ENCODE assay signal across 2 cellular contexts in genomic region chr6:108796875-108797274, GRCh38.
TF ChIP-seq lines count a peak whose summit lies in the region.

No MANE protein-coding gene starts in this region.

TF ChIP-seq in liver, 16 proteins besides CTCF, POLR2A, EP300 and RAD21:
- TF ChIP-seq SP1 (IDR thresholded peaks at IDR 0.05) (no peak), HNF4G (IDR thresholded peaks at IDR 0.05) (no peak), EGR1 (IDR thresholded peaks at IDR 0.05; ENCODE audit: low read depth in 2 of 2) (no peak), TAF1 (conservative IDR thresholded peaks at IDR 0.05) (no peak), HNF4A (conservative IDR thresholded peaks at IDR 0.05) (peak; percentile 6 to 31), FOXA2 (IDR thresholded peaks at IDR 0.05) (no peak), ATF3 (IDR thresholded peaks at IDR 0.05) (no peak), MAX (IDR thresholded peaks at IDR 0.05) (no peak), RXRA (IDR thresholded peaks at IDR 0.05) (peak in 1 of 2 donors; percentile 27), FOXA1 (IDR thresholded peaks at IDR 0.05) (no peak), GABPA (IDR thresholded peaks at IDR 0.05 in 1 of 2, conservative IDR thresholded peaks at IDR 0.05 in 1 of 2) (no peak), ZBTB33 (IDR thresholded peaks at IDR 0.05) (no peak), YY1 (IDR thresholded peaks at IDR 0.05) (no peak), REST (IDR thresholded peaks at IDR 0.05) (no peak), NR2F2 (IDR thresholded peaks at IDR 0.05) (no peak), JUND (IDR thresholded peaks at IDR 0.05) (peak in 1 of 2 donors; percentile 27)
TF ChIP-seq in liver: peak in this region for 3.

TF ChIP-seq in HepG2, 621 proteins besides CTCF, POLR2A, EP300 and RAD21:
- TF ChIP-seq ZNF562 (CRISPR knock-in tag; IDR thresholded peaks at IDR 0.05; ENCODE audit: borderline replicate concordance), result no peak
- no peak for TF ChIP-seq ZNF564 (CRISPR knock-in tag; IDR thresholded peaks at IDR 0.05)
- no peak for TF ChIP-seq SKIL (CRISPR knock-in tag; IDR thresholded peaks at IDR 0.05; ENCODE audit: borderline replicate concordance)
- TF ChIP-seq FOSL2 (CRISPR knock-in tag; IDR thresholded peaks at IDR 0.05), result no peak
- no peak for TF ChIP-seq EEA1 (CRISPR knock-in tag; IDR thresholded peaks at IDR 0.05; ENCODE audit: borderline replicate concordance)
- no peak for TF ChIP-seq PITX1 (CRISPR knock-in tag; IDR thresholded peaks at IDR 0.05)
- no peak for TF ChIP-seq ZNF251 (CRISPR knock-in tag; IDR thresholded peaks at IDR 0.05)
